ENCODE assay signal across 10 cellular contexts in genomic region chr6:138963119-138963518, GRCh38.
"Had no signal": no experiment of that assay in that cellular context is flagged by ENCODE, and none has a peak within 500 bp of the region (broad histone marks: within the 10 kb centered on the region; RNA-seq: fewer than 3 reads in every experiment).

No MANE protein-coding gene starts in this region.

- H3K4me3 ChIP-seq: GM23248 had no signal

- H3K9me3 Mint-ChIP-seq: H9, HFFc6, IgD-negative memory B cell had no signal

- H2AFZ ChIP-seq: GM23248 had no signal

- H3K4me3 Mint-ChIP-seq: H9, HFFc6, IgD-negative memory B cell had no signal

- H3K27ac Mint-ChIP-seq: H9, HFFc6, IgD-negative memory B cell had no signal

- H3K36me3 Mint-ChIP-seq: IgD-negative memory B cell had no signal

- H3K9ac ChIP-seq: GM23248 had no signal

- ATAC-seq: HepG2 had no signal

- DNase-seq: GM23248, GOT3, H9, HCEC 1CT, HFFc6, KBM-7 had no signal

- H3K27ac ChIP-seq: GM23248, HL-60 had no signal

- FAIRE-seq: H54, HepG2 had no signal

- H3K27me3 Mint-ChIP-seq: IgD-negative memory B cell had no signal
